In genomic region chr14:44966601-44967336, GRCh38 we compare ENCODE assay signal across 2 cellular contexts.
TF ChIP-seq lines count a peak whose summit lies in the region.

No MANE protein-coding gene starts in this region.

TF ChIP-seq in GM23338, 12 proteins besides CTCF, POLR2A, EP300 and RAD21:
- no peak for TF ChIP-seq CREB1 (CRISPR knock-in tag; IDR thresholded peaks at IDR 0.05; ENCODE audit: low read depth)
- TF ChIP-seq EZH2phosphoT487 (IDR thresholded peaks at IDR 0.05; ENCODE audit: unreplicated experiment) = no peak
- TF ChIP-seq ZNF114 (CRISPR knock-in tag; IDR thresholded peaks at IDR 0.05) = no peak
- no peak for TF ChIP-seq ZNF462 (CRISPR knock-in tag; IDR thresholded peaks at IDR 0.05)
- no peak for TF ChIP-seq ZNF331 (CRISPR knock-in tag; IDR thresholded peaks at IDR 0.05; ENCODE audit: low read depth)
- no peak for TF ChIP-seq NANOG (IDR thresholded peaks at IDR 0.05; ENCODE audit: borderline replicate concordance)
- TF ChIP-seq STAT1 (IDR thresholded peaks at IDR 0.05; ENCODE audit: unreplicated experiment) = no peak
- TF ChIP-seq REST (IDR thresholded peaks at IDR 0.05; ENCODE audit: unreplicated experiment) = no peak
- TF ChIP-seq JUNB (IDR thresholded peaks at IDR 0.05; ENCODE audit: unreplicated experiment) = no peak
- TF ChIP-seq EZH2 (IDR thresholded peaks at IDR 0.05; ENCODE audit: low read depth, unreplicated experiment) = no peak
- TF ChIP-seq ETS1 (IDR thresholded peaks at IDR 0.05) = no peak
- TF ChIP-seq POLR2AphosphoS5 (IDR thresholded peaks at IDR 0.05; ENCODE audit: low read depth) = no peak
TF ChIP-seq in GM23338: peak in this region for 0.

TF ChIP-seq in GM12878, 131 proteins besides CTCF, POLR2A, EP300 and RAD21:
- no peak for TF ChIP-seq ATF2 (IDR thresholded peaks at IDR 0.05; ENCODE audit: low read length)
- no peak for TF ChIP-seq RFX5 (IDR thresholded peaks at IDR 0.05; ENCODE audit: low read depth, low read length)
- TF ChIP-seq POLR2AphosphoS5 (IDR thresholded peaks at IDR 0.05; ENCODE audit: low read length) = no peak
- no peak for TF ChIP-seq MLLT1 (IDR thresholded peaks at IDR 0.05)
- no peak for TF ChIP-seq ZNF687 (IDR thresholded peaks at IDR 0.05)
- no peak for TF ChIP-seq NFXL1 (IDR thresholded peaks at IDR 0.05; ENCODE audit: borderline replicate concordance)
- no peak for TF ChIP-seq CUX1 (IDR thresholded peaks at IDR 0.05; ENCODE audit: insufficient replicate concordance, low read depth, low read length)
- no peak for TF ChIP-seq GABPA (IDR thresholded peaks at IDR 0.05; ENCODE audit: low read depth)
- TF ChIP-seq POU2F2 (IDR thresholded peaks at IDR 0.05; ENCODE audit: borderline replicate concordance, low read depth, low read length) = no peak
- TF ChIP-seq ESRRA (IDR thresholded peaks at IDR 0.05; ENCODE audit: low read length) = no peak
- TF ChIP-seq E2F8 (IDR thresholded peaks at IDR 0.05; ENCODE audit: low read depth, partially characterized antibody) = no peak
- no peak for TF ChIP-seq ETV6 (conservative IDR thresholded peaks at IDR 0.05 in 1 of 2, IDR thresholded peaks at IDR 0.05 in 1 of 2; ENCODE audit: borderline replicate concordance in 1 of 2, low read depth in 1 of 2)
- no peak for TF ChIP-seq ZBTB11 (CRISPR knock-in tag; IDR thresholded peaks at IDR 0.05)
- TF ChIP-seq CREM (IDR thresholded peaks at IDR 0.05; ENCODE audit: low read depth) = no peak
- TF ChIP-seq CEBPZ (IDR thresholded peaks at IDR 0.05; ENCODE audit: low read depth, low read length) = no peak
- no peak for TF ChIP-seq ZBED1 (IDR thresholded peaks at IDR 0.05; ENCODE audit: borderline replicate concordance)
- TF ChIP-seq SUPT20H (IDR thresholded peaks at IDR 0.05; ENCODE audit: borderline replicate concordance, control insufficient read depth, low read depth, low read length) = no peak
- TF ChIP-seq MXI1 (IDR thresholded peaks at IDR 0.05; ENCODE audit: low read depth, low read length) = no peak
